ENCODE assay signal across 1 cellular context in the genomic region with DNA sequence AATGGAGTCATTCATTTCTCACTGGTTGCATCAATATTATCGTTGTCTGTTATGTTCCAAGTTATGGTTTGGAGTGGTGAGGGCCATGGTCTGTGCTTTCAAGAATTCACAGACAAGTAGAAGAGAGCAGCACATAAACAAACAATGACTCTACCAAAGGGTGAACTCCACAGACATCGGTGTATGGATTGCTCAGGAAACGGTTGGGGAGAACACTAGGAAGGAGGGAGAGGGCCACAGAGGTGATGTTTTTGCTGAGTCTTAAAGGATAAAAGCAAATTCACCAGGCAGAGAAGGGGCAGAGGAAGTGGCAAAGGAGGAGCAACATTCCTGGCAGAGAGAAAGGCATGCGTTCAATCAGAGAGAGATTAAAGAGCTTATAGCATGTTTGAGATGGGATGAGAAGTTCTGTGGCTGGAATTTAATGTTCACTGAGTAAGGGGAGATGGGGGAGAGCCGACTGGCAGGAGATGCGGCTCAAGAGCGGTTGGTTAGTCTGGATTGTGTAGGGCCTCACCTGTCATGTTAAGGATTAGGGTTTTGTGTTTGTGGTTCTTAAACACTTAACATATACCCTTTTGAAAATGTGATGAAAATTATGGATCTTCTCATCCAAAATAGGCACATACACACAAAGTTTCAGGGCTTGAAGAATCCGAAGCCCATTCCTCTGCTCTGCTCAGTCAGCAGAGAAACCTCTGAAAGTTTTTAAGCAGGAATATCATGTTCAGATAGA.
TF ChIP-seq lines count a peak whose summit lies in the region.

No MANE protein-coding gene starts in this region.

TF ChIP-seq in SK-N-SH, 30 proteins besides CTCF, POLR2A, EP300 and RAD21:
- TF ChIP-seq, protein P1, sequence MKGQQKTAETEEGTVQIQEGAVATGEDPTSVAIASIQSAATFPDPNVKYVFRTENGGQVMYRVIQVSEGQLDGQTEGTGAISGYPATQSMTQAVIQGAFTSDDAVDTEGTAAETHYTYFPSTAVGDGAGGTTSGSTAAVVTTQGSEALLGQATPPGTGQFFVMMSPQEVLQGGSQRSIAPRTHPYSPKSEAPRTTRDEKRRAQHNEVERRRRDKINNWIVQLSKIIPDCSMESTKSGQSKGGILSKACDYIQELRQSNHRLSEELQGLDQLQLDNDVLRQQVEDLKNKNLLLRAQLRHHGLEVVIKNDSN (IDR thresholded peaks at IDR 0.05; ENCODE audit: borderline replicate concordance, low read depth), result no peak
- TF ChIP-seq TAF1 (IDR thresholded peaks at IDR 0.05; ENCODE audit: borderline replicate concordance, low read depth, low read length) (no peak), TCF12 (IDR thresholded peaks at IDR 0.05) (no peak), RXRA (IDR thresholded peaks at IDR 0.05; ENCODE audit: borderline replicate concordance, low read depth) (no peak), FOXJ3 (CRISPR knock-in tag; IDR thresholded peaks at IDR 0.05) (no peak)
- TF ChIP-seq, protein P2, sequence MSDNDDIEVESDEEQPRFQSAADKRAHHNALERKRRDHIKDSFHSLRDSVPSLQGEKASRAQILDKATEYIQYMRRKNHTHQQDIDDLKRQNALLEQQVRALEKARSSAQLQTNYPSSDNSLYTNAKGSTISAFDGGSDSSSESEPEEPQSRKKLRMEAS (IDR thresholded peaks at IDR 0.05; ENCODE audit: low read depth), result no peak
